ENCODE assay signal across 15 cellular contexts in genomic region chr4:15868065-15868464, GRCh38.
A peak's percentile ranks its signal among the peaks of the same experiment; 100 is the strongest.
DNase-seq lines count a peak whose midpoint lies in the region; ATAC-seq and TF ChIP-seq lines count a peak whose summit lies in the region.
"Had no signal": no experiment of that assay in that cellular context is flagged by ENCODE, and none has a peak within 500 bp of the region (broad histone marks: within the 10 kb centered on the region; RNA-seq: fewer than 3 reads in every experiment).

No MANE protein-coding gene starts in this region.

- H3K36me3 Mint-ChIP-seq in activated naive CD8-positive, alpha-beta T cell treated with anti-CD3 and anti-CD28 coated beads, Interleukin-2, amount 50 U/mL, for 24 hours (ENCODE audit: low read depth) = no peaks in the 10 kb centered on the region
- no peaks in the 10 kb centered on the region for H3K36me3 Mint-ChIP-seq in activated naive CD8-positive, alpha-beta T cell treated with anti-CD3 and anti-CD28 coated beads for 36 hours
- no peaks in the 10 kb centered on the region for H3K36me3 Mint-ChIP-seq in WTC11

- no peak for TF ChIP-seq CTCF in WTC11 (IDR thresholded peaks at IDR 0.05)

- CTCF ChIA-PET in WTC11 (lab: Charles Lee) = interaction anchor here (0.7 to 1.0 kb wide), 2 partner anchors 62 to 88 kb away, joined by 3 to 4 read pairs; no protein-coding TSS in a partner anchor

- H3K4me1 Mint-ChIP-seq in activated naive CD8-positive, alpha-beta T cell treated with anti-CD3 and anti-CD28 coated beads, Interleukin-2, amount 50 U/mL, for 24 hours = peaks cover 7% of the 10 kb centered on the region
- H3K4me1 Mint-ChIP-seq in activated naive CD8-positive, alpha-beta T cell treated with anti-CD3 and anti-CD28 coated beads for 36 hours = peaks cover 5% of the 10 kb centered on the region
- H3K4me1 Mint-ChIP-seq in WTC11 = no peaks in the 10 kb centered on the region

- no peaks in the 10 kb centered on the region for H3K27me3 Mint-ChIP-seq in activated naive CD8-positive, alpha-beta T cell treated with anti-CD3 and anti-CD28 coated beads, Interleukin-2, amount 50 U/mL, for 24 hours
- H3K27me3 Mint-ChIP-seq in activated naive CD8-positive, alpha-beta T cell treated with anti-CD3 and anti-CD28 coated beads for 36 hours = peaks cover 3% of the 10 kb centered on the region
- H3K27me3 Mint-ChIP-seq in WTC11 (ENCODE audit: low read depth) = no peaks in the 10 kb centered on the region; the same call in 1 of the 2 replicates

- H3K4me3 Mint-ChIP-seq in activated naive CD8-positive, alpha-beta T cell treated with anti-CD3 and anti-CD28 coated beads, Interleukin-2, amount 50 U/mL, for 24 hours = no peak overlapping the region
- H3K4me3 Mint-ChIP-seq in activated naive CD8-positive, alpha-beta T cell treated with anti-CD3 and anti-CD28 coated beads for 36 hours = no peak overlapping the region
- H3K4me3 Mint-ChIP-seq in WTC11 = no peak overlapping the region

- H3K9me3 Mint-ChIP-seq in activated naive CD8-positive, alpha-beta T cell treated with anti-CD3 and anti-CD28 coated beads, Interleukin-2, amount 50 U/mL, for 24 hours = no peaks in the 10 kb centered on the region
- H3K9me3 Mint-ChIP-seq in activated naive CD8-positive, alpha-beta T cell treated with anti-CD3 and anti-CD28 coated beads for 36 hours = no peaks in the 10 kb centered on the region
- H3K9me3 Mint-ChIP-seq in WTC11 = peaks cover 5% of the 10 kb centered on the region

- H3K27ac Mint-ChIP-seq in activated naive CD8-positive, alpha-beta T cell treated with anti-CD3 and anti-CD28 coated beads, Interleukin-2, amount 50 U/mL, for 24 hours = no peak overlapping the region
- no peak overlapping the region for H3K27ac Mint-ChIP-seq in activated naive CD8-positive, alpha-beta T cell treated with anti-CD3 and anti-CD28 coated beads for 36 hours
- H3K27ac Mint-ChIP-seq in WTC11 = no peak overlapping the region

- POLR2A ChIA-PET in WTC11 (lab: Charles Lee) = no interaction called here

- DNase-seq in activated naive CD8-positive, alpha-beta T cell treated with anti-CD3 and anti-CD28 coated beads, Interleukin-2, amount 50 U/mL, for 24 hours = no peak
- no peak for DNase-seq in activated naive CD8-positive, alpha-beta T cell treated with anti-CD3 and anti-CD28 coated beads for 36 hours
- DNase-seq in KG1 (lab: John Stamatoyannopoulos, UW) = peak; percentile 41
- DNase-seq in WTC11 (ENCODE audit: low spot score) = no peak
- DNase-seq in stimulated activated naive CD8-positive, alpha-beta T cell treated with anti-CD3 and anti-CD28 coated beads, Interleukin-15, Interleukin-2, amounts not matched to agents 100 U/mL and 50 U/mL, for 24 hours = no peak
- DNase-seq in caudate nucleus (lab: John Stamatoyannopoulos, UW) = no peak
- DNase-seq: activated CD4-positive, alpha-beta T cell treated with anti-CD3 and anti-CD28 coated beads, Interleukin-2, amount 50 U/mL, for 1 hour; dermis blood vessel endothelial cell; H7; left ventricle myocardium superior had no signal

- peak; percentile 63 for ATAC-seq in activated naive CD8-positive, alpha-beta T cell treated with anti-CD3 and anti-CD28 coated beads, Interleukin-2, amount 50 U/mL, for 24 hours
- ATAC-seq in WTC11 (peak; percentile 85), GM19035 (IDR thresholded peaks at IDR 0.05; ENCODE audit: unreplicated experiment) (no peak), esophagus mucosa (no peak)
- ATAC-seq in stimulated activated naive CD8-positive, alpha-beta T cell treated with anti-CD3 and anti-CD28 coated beads, Interleukin-15, Interleukin-2, amounts not matched to agents 100 U/mL and 50 U/mL, for 24 hours = peak; percentile 65
- ATAC-seq: left ventricle myocardium superior had no signal

- no peak overlapping the region for H3K27ac ChIP-seq in caudate nucleus (ENCODE audit: low read depth, low read length)
- H3K27ac ChIP-seq: BLaER1, SK-N-MC, vagina had no signal

TF ChIP-seq in WTC11, 78 proteins besides CTCF, POLR2A, EP300 and RAD21:
- TF ChIP-seq NR2C2 (CRISPR knock-in tag; IDR thresholded peaks at IDR 0.05) (no peak), SOX15 (CRISPR knock-in tag; IDR thresholded peaks at IDR 0.05) (no peak), AFF4 (CRISPR knock-in tag; IDR thresholded peaks at IDR 0.05; ENCODE audit: borderline replicate concordance) (no peak), ETV6 (CRISPR knock-in tag; IDR thresholded peaks at IDR 0.05) (no peak), RORB (CRISPR knock-in tag; IDR thresholded peaks at IDR 0.05) (no peak), TCF7 (CRISPR knock-in tag; IDR thresholded peaks at IDR 0.05; ENCODE audit: low read depth) (no peak), PRRX2 (CRISPR knock-in tag; IDR thresholded peaks at IDR 0.05) (no peak)

Comparison
In these comparisons a context has a peak if more than half of its experiments do, and no peak if none do; other contexts are left out.
1. ATAC-seq: peak in activated naive CD8-positive, alpha-beta T cell treated with anti-CD3 and anti-CD28 coated beads, Interleukin-2, amount 50 U/mL, for 24 hours (single experiment), WTC11 (single experiment) and stimulated activated naive CD8-positive, alpha-beta T cell treated with anti-CD3 and anti-CD28 coated beads, Interleukin-15, Interleukin-2, amounts not matched to agents 100 U/mL and 50 U/mL, for 24 hours (single experiment); none in GM19035 (single experiment) and esophagus mucosa (single experiment).